In the genomic region with DNA sequence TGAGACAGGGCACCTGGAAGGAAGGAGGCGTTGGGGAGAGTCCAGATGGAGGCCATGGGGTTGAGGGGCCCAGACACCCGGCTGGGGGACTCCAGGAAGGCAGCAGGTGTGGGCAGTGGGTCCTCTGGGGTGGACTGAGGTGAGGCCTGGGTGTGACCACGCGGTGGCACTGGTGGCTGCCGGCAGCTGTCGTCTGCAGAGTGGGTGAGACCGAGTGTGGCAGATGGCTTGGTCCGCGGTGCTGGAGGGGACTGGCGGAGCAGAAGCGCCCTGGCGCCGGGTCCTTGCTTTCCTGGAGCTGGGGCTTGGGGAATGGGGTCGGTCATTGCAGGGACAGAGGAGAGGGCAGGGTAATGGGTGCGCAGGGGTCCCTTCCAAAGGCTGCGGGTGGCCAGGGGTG, we compare ENCODE assay signal across 9 cellular contexts. TPM values are rescaled to one million over a fixed set of nuclear protein-coding genes. Genes with fewer than 3 reads are reported as not detected.
A peak's percentile ranks its signal among the peaks of the same experiment; 100 is the strongest.
DNase-seq lines count a peak whose midpoint lies in the region; ATAC-seq, FAIRE-seq and TF ChIP-seq lines count a peak whose summit lies in the region.
"Had no signal": no experiment of that assay in that cellular context is flagged by ENCODE, and none has a peak within 500 bp of the region (broad histone marks: within the 10 kb centered on the region; RNA-seq: fewer than 3 reads in every experiment).

No MANE protein-coding gene starts in this region.

- POLR2A ChIA-PET in WTC11 (lab: Charles Lee): interaction anchor here (0.6 to 2.0 kb wide), 2 partner anchors 13 to 266 kb away, joined by 3 to 9 read pairs; partner anchors contain the start of gene AGRN

- ATAC-seq in HG02678 (IDR thresholded peaks at IDR 0.05; ENCODE audit: unreplicated experiment) (peak; percentile 5), WTC11 (peak; percentile 2; the same call in 1 of the 2 replicates), upper lobe of right lung (peak; percentile 55), GM18867 (IDR thresholded peaks at IDR 0.05; ENCODE audit: unreplicated experiment) (no peak), HG03039 (IDR thresholded peaks at IDR 0.05; ENCODE audit: unreplicated experiment) (no peak)

- H3K9ac ChIP-seq in keratinocyte (ENCODE audit: control insufficient read depth, extremely low read depth, insufficient read depth, low read length): no peak overlapping the region

- H3K27me3 ChIP-seq in keratinocyte (ENCODE audit: control insufficient read depth, extremely low read depth, insufficient read depth, low read length) (no peaks in the 10 kb centered on the region), upper lobe of right lung (peaks cover 4% of the 10 kb centered on the region)

- H3K27me3 Mint-ChIP-seq in WTC11 (ENCODE audit: low read depth): peaks cover 24% of the 10 kb centered on the region

- H2AFZ ChIP-seq in keratinocyte (ENCODE audit: control insufficient read depth, low read length): no peak overlapping the region

- H3K9me1 ChIP-seq in keratinocyte (ENCODE audit: control insufficient read depth, extremely low read depth, insufficient read depth, low read length): peaks cover 5% of the 10 kb centered on the region

- peaks cover 5% of the 10 kb centered on the region; the same call in 1 of the 2 replicates for H3K36me3 Mint-ChIP-seq in WTC11

- peak; percentile 41 for DNase-seq in COR-L47 (lab: John Stamatoyannopoulos, UW)
- DNase-seq in WTC11 (ENCODE audit: low spot score): peak; percentile 41
- DNase-seq in keratinocyte (ENCODE audit: low read depth, low spot score): no peak
- DNase-seq in upper lobe of right lung: no peak
- DNase-seq in medulla oblongata (ENCODE audit: extremely low spot score): no peak

- no peak for TF ChIP-seq CTCF in WTC11 (IDR thresholded peaks at IDR 0.05)
- TF ChIP-seq CTCF in keratinocyte (optimal IDR thresholded peaks at IDR 0.05 in 1 of 3, IDR thresholded peaks at IDR 0.05 in 1 of 3, conservative IDR thresholded peaks at IDR 0.05 in 1 of 3; ENCODE audit: extremely low read depth in 1 of 3, insufficient read depth in 2 of 3, low read length in 3 of 3): peak in 1 of 3 experiments; percentile 15
- no peak for TF ChIP-seq CTCF in upper lobe of right lung (IDR thresholded peaks at IDR 0.05)

- H3K4me3 Mint-ChIP-seq in WTC11: peak overlapping the region; percentile 60

- H3K4me2 ChIP-seq in keratinocyte (ENCODE audit: control insufficient read depth, extremely low read depth, insufficient read depth, low read depth, low read length): peak overlapping the region; percentile 45

- no peak for FAIRE-seq in keratinocyte (lab: Jason Lieb, UNC)

- H3K9me3 Mint-ChIP-seq in WTC11: no peaks in the 10 kb centered on the region

- H3K27ac ChIP-seq in keratinocyte (ENCODE audit: control insufficient read depth, insufficient read depth, low read length) (no peak overlapping the region), upper lobe of right lung (no peak overlapping the region)
- H3K27ac ChIP-seq: adrenal gland had no signal

- peaks cover 10% of the 10 kb centered on the region for H3K4me1 Mint-ChIP-seq in WTC11

- H3K4me3 ChIP-seq in keratinocyte (ENCODE audit: control insufficient read depth in 2 of 3, extremely low read depth in 1 of 3, insufficient read depth in 2 of 3, low read depth in 1 of 3, low read length in 3 of 3): no peak overlapping the region
- peak overlapping the region; percentile 44 for H3K4me3 ChIP-seq in upper lobe of right lung

- peaks cover 50% of the 10 kb centered on the region for H3K79me2 ChIP-seq in keratinocyte (ENCODE audit: control insufficient read depth, insufficient read depth, low read length)

- H3K36me3 ChIP-seq in keratinocyte (ENCODE audit: control insufficient read depth in 2 of 2, extremely low read depth in 1 of 2, insufficient read depth in 2 of 2, low read length in 2 of 2) (peaks cover 22 to 30% of the 10 kb centered on the region in 2 experiments), upper lobe of right lung (no peaks in the 10 kb centered on the region)
- H3K36me3 ChIP-seq: adrenal gland had no signal

- H3K27ac Mint-ChIP-seq in WTC11: no peak overlapping the region

- intact Hi-C loops in upper lobe of right lung (cut with DNase I): no loop called here

- H3K9me3 ChIP-seq in keratinocyte (ENCODE audit: control insufficient read depth, low read depth, low read length) (no peaks in the 10 kb centered on the region), upper lobe of right lung (no peaks in the 10 kb centered on the region)
- H3K9me3 ChIP-seq: adrenal gland had no signal

- CTCF ChIA-PET in WTC11 (lab: Charles Lee): interaction anchor here (0.7 to 4.3 kb wide), 20 partner anchors 8 to 259 kb away, joined by 3 to 57 read pairs (median 8); partner anchors contain the start of genes AGRN, HES4, ISG15 and PERM1

- peaks cover 43% of the 10 kb centered on the region for H4K20me1 ChIP-seq in keratinocyte (ENCODE audit: control insufficient read depth, extremely low read depth, insufficient read depth, low read length)

- dilution Hi-C loops in keratinocyte (cut with MboI; ENCODE audit: extremely low pct_ligation_motif_present, low sequenced_read_pairs): no loop called here

- H3K4me1 ChIP-seq in keratinocyte (ENCODE audit: control insufficient read depth, extremely low read depth, insufficient read depth, low read length) (peaks cover 6% of the 10 kb centered on the region), upper lobe of right lung (peaks cover 7% of the 10 kb centered on the region)

TF ChIP-seq in WTC11, 78 proteins besides CTCF, POLR2A, EP300 and RAD21 (continues in another document):
- TF ChIP-seq ZNF263 (CRISPR knock-in tag; IDR thresholded peaks at IDR 0.05; ENCODE audit: low read depth): no peak
- no peak for TF ChIP-seq GTF2I (CRISPR knock-in tag; conservative IDR thresholded peaks at IDR 0.05)
- no peak for TF ChIP-seq SP1 (CRISPR knock-in tag; conservative IDR thresholded peaks at IDR 0.05)

RNA-seq across cellular contexts. Expression of gene AGRN, which starts 12.5 kb away (rescaled TPM):
- total RNA-seq in WTC11 (2021): 184 to 198 TPM (median 186 TPM) in 3 replicates
- 72.4 to 128 TPM (median 115 TPM) in 3 replicates for polyA plus RNA-seq in keratinocyte
- 39.1 TPM for polyA plus RNA-seq in keratinocyte (2011; ENCODE audit: low read depth)
- 16.3 and 42.4 TPM in 2 replicates for polyA plus RNA-seq in keratinocyte (2011; cell fraction: cytosol; rRNA removed)
- 502 and 631 TPM in 2 replicates for polyA plus RNA-seq in keratinocyte (2011; cell fraction: nucleus; rRNA removed)
- 81.1 and 250 TPM in 2 replicates for polyA plus RNA-seq in keratinocyte (2012; ENCODE audit: low replicate concordance)
- 138 to 307 TPM (median 166 TPM) in 3 replicates for polyA minus RNA-seq in keratinocyte
- 279 TPM for polyA minus RNA-seq in keratinocyte (2011; cell fraction: cytosol; rRNA and poly(A)+ RNA removed)
- 641 and 796 TPM in 2 replicates for polyA minus RNA-seq in keratinocyte (2011; cell fraction: nucleus; rRNA and poly(A)+ RNA removed)
- 135 TPM for total RNA-seq in upper lobe of right lung

RNA-seq across cellular contexts. Expression of gene ISG15, which starts 19.1 kb away (rescaled TPM):
- total RNA-seq in WTC11 (2021): 29.5 to 38.3 TPM (median 36.1 TPM) in 3 replicates
- polyA plus RNA-seq in keratinocyte: 222 to 711 TPM (median 246 TPM) in 3 replicates
- polyA plus RNA-seq in keratinocyte (2011; ENCODE audit: low read depth): 26.1 TPM
- polyA plus RNA-seq in keratinocyte (2011; cell fraction: cytosol; rRNA removed): 145 and 468 TPM in 2 replicates
- 104 and 161 TPM in 2 replicates for polyA plus RNA-seq in keratinocyte (2011; cell fraction: nucleus; rRNA removed)
- polyA plus RNA-seq in keratinocyte (2012; ENCODE audit: low replicate concordance): 16.6 and 445 TPM in 2 replicates
- 93.8 to 242 TPM (median 129 TPM) in 3 replicates for polyA minus RNA-seq in keratinocyte
- polyA minus RNA-seq in keratinocyte (2011; cell fraction: cytosol; rRNA and poly(A)+ RNA removed): 327 TPM
- 62.5 and 82.8 TPM in 2 replicates for polyA minus RNA-seq in keratinocyte (2011; cell fraction: nucleus; rRNA and poly(A)+ RNA removed)
- total RNA-seq in upper lobe of right lung: 93.6 TPM

RNA-seq across cellular contexts. Expression of gene HES4, which starts 32.5 kb away (rescaled TPM):
- total RNA-seq in WTC11 (2021): 4.5 to 10.7 TPM (median 8.3 TPM) in 3 replicates
- polyA plus RNA-seq in keratinocyte: 3.0 to 14.7 TPM (median 3.1 TPM) in 3 replicates
- polyA plus RNA-seq in keratinocyte (2011; ENCODE audit: low read depth): 9.0 TPM
- polyA plus RNA-seq in keratinocyte (2011; cell fraction: cytosol; rRNA removed): 4.3 and 19.7 TPM in 2 replicates
- 35.8 and 69.8 TPM in 2 replicates for polyA plus RNA-seq in keratinocyte (2011; cell fraction: nucleus; rRNA removed)
- 4.7 and 19.6 TPM in 2 replicates for polyA plus RNA-seq in keratinocyte (2012; ENCODE audit: low replicate concordance)
- 0.35 to 0.79 TPM (median 0.76 TPM) in 3 replicates for polyA minus RNA-seq in keratinocyte
- polyA minus RNA-seq in keratinocyte (2011; cell fraction: cytosol; rRNA and poly(A)+ RNA removed): 22.4 TPM
- polyA minus RNA-seq in keratinocyte (2011; cell fraction: nucleus; rRNA and poly(A)+ RNA removed): 5.4 and 11.4 TPM in 2 replicates
- 26.8 TPM for total RNA-seq in upper lobe of right lung

RNA-seq across cellular contexts. Expression of gene RNF223, which starts 41.7 kb away (rescaled TPM):
- total RNA-seq in WTC11 (2021) (not detected in 3 replicates), upper lobe of right lung (0.55 TPM)
- polyA plus RNA-seq in keratinocyte: 0.22 to 0.45 TPM (median 0.32 TPM) in 3 replicates
- polyA plus RNA-seq in keratinocyte (2011; ENCODE audit: low read depth): 3.1 TPM
- 0.27 and 0.56 TPM in 2 replicates for polyA plus RNA-seq in keratinocyte (2011; cell fraction: cytosol; rRNA removed)
- 0.90 and 0.99 TPM in 2 replicates for polyA plus RNA-seq in keratinocyte (2011; cell fraction: nucleus; rRNA removed)
- polyA plus RNA-seq in keratinocyte (2012; ENCODE audit: low replicate concordance): 0.29 and 19.8 TPM in 2 replicates
- polyA minus RNA-seq in keratinocyte: 0.56 TPM in 1 of 3 replicates, not detected in the others
- not detected for polyA minus RNA-seq in keratinocyte (2011; cell fraction: cytosol; rRNA and poly(A)+ RNA removed)
- polyA minus RNA-seq in keratinocyte (2011; cell fraction: nucleus; rRNA and poly(A)+ RNA removed): 1.2 and 1.8 TPM in 2 replicates
- total RNA-seq: adrenal gland had no signal

RNA-seq across cellular contexts. Expression of gene PERM1, which starts 50.5 kb away (rescaled TPM):
- not detected in 3 replicates for total RNA-seq in WTC11 (2021)
- not detected in 3 replicates for polyA plus RNA-seq in keratinocyte
- not detected for polyA plus RNA-seq in keratinocyte (2011; ENCODE audit: low read depth)
- not detected in 2 replicates for polyA plus RNA-seq in keratinocyte (2011; cell fraction: cytosol; rRNA removed)
- polyA plus RNA-seq in keratinocyte (2011; cell fraction: nucleus; rRNA removed): not detected in 2 replicates
- polyA plus RNA-seq in keratinocyte (2012; ENCODE audit: low replicate concordance): 6.3 and 8.5 TPM in 2 replicates
- polyA minus RNA-seq in keratinocyte: not detected in 3 replicates
- not detected for polyA minus RNA-seq in keratinocyte (2011; cell fraction: cytosol; rRNA and poly(A)+ RNA removed)
- polyA minus RNA-seq in keratinocyte (2011; cell fraction: nucleus; rRNA and poly(A)+ RNA removed): not detected in 2 replicates
- 0.35 TPM for total RNA-seq in upper lobe of right lung

Comparison
In these comparisons a context has a peak if more than half of its experiments do, and no peak if none do; other contexts are left out.
1. DNase-seq: peak in COR-L47 (single experiment) and WTC11 (single experiment); none in keratinocyte (single experiment), upper lobe of right lung (single experiment) and medulla oblongata (single experiment).
2. ATAC-seq: peak in HG02678 (single experiment), WTC11 (single experiment) and upper lobe of right lung (single experiment); none in GM18867 (single experiment) and HG03039 (single experiment).